In the genomic region with DNA sequence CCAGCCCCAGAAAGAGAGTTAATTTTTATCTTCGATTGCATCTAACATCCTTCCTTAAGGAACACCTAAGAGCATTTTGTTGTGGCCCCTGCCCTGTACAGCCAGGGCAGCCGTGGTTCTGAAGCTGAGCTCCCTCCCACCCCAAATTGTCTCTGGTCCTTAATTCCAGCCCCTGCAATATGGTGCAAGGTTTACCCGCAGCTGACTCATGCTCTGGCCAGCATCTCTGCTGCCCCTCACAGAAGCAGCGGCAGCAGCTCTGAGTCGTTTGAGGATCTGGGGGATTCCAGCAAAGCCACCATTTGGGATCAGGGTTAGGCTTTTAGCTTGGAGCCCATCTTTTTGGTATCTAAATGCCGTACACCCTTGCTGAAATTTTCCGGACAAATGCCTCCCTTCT, we compare ENCODE assay signal across 2 cellular contexts.
TF ChIP-seq lines count a peak whose summit lies in the region.

No MANE protein-coding gene starts in this region.

TF ChIP-seq in SK-N-SH, 30 proteins besides CTCF, POLR2A, EP300 and RAD21 (continued from another document):
- TF ChIP-seq CHD2 (IDR thresholded peaks at IDR 0.05; ENCODE audit: low read length, partially characterized antibody) (no peak), NFIC (IDR thresholded peaks at IDR 0.05; ENCODE audit: borderline replicate concordance) (no peak), FOXM1 (IDR thresholded peaks at IDR 0.05; ENCODE audit: low read depth) (no peak)

TF ChIP-seq in SK-N-SH treated with all-trans-retinoic acid at 6 μM for 48 hours, 23 proteins besides CTCF, POLR2A, EP300 and RAD21 (continued from another document):
- TF ChIP-seq, protein P1, sequence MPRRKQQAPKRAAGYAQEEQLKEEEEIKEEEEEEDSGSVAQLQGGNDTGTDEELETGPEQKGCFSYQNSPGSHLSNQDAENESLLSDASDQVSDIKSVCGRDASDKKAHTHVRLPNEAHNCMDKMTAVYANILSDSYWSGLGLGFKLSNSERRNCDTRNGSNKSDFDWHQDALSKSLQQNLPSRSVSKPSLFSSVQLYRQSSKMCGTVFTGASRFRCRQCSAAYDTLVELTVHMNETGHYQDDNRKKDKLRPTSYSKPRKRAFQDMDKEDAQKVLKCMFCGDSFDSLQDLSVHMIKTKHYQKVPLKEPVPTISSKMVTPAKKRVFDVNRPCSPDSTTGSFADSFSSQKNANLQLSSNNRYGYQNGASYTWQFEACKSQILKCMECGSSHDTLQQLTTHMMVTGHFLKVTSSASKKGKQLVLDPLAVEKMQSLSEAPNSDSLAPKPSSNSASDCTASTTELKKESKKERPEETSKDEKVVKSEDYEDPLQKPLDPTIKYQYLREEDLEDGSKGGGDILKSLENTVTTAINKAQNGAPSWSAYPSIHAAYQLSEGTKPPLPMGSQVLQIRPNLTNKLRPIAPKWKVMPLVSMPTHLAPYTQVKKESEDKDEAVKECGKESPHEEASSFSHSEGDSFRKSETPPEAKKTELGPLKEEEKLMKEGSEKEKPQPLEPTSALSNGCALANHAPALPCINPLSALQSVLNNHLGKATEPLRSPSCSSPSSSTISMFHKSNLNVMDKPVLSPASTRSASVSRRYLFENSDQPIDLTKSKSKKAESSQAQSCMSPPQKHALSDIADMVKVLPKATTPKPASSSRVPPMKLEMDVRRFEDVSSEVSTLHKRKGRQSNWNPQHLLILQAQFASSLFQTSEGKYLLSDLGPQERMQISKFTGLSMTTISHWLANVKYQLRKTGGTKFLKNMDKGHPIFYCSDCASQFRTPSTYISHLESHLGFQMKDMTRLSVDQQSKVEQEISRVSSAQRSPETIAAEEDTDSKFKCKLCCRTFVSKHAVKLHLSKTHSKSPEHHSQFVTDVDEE (CRISPR knock-in tag; IDR thresholded peaks at IDR 0.05): no peak
- TF ChIP-seq ARNTL (CRISPR knock-in tag; IDR thresholded peaks at IDR 0.05; ENCODE audit: borderline replicate concordance, low read depth) (no peak), ZNF8 (CRISPR knock-in tag; IDR thresholded peaks at IDR 0.05) (no peak), BACH2 (CRISPR knock-in tag; IDR thresholded peaks at IDR 0.05; ENCODE audit: borderline replicate concordance) (no peak)
